In the genomic region with DNA sequence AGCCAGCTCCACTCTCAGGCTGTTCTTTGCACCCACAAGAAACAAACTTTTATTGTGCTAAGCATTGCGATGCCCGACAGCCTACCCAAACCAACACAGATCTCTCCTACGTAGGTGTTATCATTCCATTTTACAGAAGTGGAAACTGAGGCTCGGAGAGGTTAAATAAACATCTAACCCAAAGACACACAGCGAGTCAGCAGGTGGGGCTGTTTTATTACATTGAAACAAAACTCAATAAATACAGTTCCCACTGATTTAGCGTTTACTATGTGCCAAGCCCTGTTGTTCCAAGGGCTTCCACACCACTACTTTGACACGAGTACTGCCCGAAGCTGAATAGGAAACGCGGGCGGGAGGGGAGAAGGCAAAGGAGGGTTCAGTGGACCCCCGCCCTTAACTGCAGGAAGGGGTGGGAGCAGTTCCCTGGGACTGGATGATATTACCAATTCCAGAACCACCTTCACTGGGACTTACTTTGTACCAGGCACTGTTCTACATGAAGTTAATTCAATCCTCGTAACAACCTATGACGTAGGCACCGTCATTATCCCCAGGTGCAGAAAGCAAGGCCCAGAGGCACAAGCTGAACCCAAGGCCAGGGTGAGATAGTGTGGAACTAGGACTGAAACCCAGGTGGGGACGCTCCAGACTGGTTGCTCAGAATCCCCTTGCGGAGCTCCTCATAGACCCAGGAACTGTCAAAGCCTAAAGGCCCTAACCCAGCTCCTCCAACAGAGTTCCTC, we compare ENCODE assay signal across 1 cellular context.
TF ChIP-seq lines count a peak whose summit lies in the region.

No MANE protein-coding gene starts in this region.

TF ChIP-seq in HCT116, 20 proteins besides CTCF, POLR2A, EP300 and RAD21:
- TF ChIP-seq ELF1 (IDR thresholded peaks at IDR 0.05; ENCODE audit: borderline replicate concordance, low read depth) (no peak), EZH2phosphoT487 (IDR thresholded peaks at IDR 0.05; ENCODE audit: borderline replicate concordance) (no peak), TCF7L2 (IDR thresholded peaks at IDR 0.05; ENCODE audit: borderline replicate concordance, extremely low read depth, insufficient read depth, insufficient read length) (no peak), YY1 (IDR thresholded peaks at IDR 0.05; ENCODE audit: extremely low read depth, insufficient replicate concordance, low read depth, low read length) (no peak), FOSL1 (IDR thresholded peaks at IDR 0.05; ENCODE audit: low read depth) (no peak), JUND (IDR thresholded peaks at IDR 0.05) (no peak), SP1 (IDR thresholded peaks at IDR 0.05; ENCODE audit: low read depth) (no peak), ZFX (IDR thresholded peaks at IDR 0.05) (no peak), POLR2AphosphoS5 (IDR thresholded peaks at IDR 0.05; ENCODE audit: low read depth, low read length) (no peak), EZH2 (IDR thresholded peaks at IDR 0.05) (no peak)
- TF ChIP-seq, protein P1, sequence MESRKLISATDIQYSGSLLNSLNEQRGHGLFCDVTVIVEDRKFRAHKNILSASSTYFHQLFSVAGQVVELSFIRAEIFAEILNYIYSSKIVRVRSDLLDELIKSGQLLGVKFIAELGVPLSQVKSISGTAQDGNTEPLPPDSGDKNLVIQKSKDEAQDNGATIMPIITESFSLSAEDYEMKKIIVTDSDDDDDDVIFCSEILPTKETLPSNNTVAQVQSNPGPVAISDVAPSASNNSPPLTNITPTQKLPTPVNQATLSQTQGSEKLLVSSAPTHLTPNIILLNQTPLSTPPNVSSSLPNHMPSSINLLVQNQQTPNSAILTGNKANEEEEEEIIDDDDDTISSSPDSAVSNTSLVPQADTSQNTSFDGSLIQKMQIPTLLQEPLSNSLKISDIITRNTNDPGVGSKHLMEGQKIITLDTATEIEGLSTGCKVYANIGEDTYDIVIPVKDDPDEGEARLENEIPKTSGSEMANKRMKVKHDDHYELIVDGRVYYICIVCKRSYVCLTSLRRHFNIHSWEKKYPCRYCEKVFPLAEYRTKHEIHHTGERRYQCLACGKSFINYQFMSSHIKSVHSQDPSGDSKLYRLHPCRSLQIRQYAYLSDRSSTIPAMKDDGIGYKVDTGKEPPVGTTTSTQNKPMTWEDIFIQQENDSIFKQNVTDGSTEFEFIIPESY (IDR thresholded peaks at IDR 0.05; ENCODE audit: extremely low read depth, insufficient replicate concordance, low read length) = no peak
- TF ChIP-seq, protein P2, sequence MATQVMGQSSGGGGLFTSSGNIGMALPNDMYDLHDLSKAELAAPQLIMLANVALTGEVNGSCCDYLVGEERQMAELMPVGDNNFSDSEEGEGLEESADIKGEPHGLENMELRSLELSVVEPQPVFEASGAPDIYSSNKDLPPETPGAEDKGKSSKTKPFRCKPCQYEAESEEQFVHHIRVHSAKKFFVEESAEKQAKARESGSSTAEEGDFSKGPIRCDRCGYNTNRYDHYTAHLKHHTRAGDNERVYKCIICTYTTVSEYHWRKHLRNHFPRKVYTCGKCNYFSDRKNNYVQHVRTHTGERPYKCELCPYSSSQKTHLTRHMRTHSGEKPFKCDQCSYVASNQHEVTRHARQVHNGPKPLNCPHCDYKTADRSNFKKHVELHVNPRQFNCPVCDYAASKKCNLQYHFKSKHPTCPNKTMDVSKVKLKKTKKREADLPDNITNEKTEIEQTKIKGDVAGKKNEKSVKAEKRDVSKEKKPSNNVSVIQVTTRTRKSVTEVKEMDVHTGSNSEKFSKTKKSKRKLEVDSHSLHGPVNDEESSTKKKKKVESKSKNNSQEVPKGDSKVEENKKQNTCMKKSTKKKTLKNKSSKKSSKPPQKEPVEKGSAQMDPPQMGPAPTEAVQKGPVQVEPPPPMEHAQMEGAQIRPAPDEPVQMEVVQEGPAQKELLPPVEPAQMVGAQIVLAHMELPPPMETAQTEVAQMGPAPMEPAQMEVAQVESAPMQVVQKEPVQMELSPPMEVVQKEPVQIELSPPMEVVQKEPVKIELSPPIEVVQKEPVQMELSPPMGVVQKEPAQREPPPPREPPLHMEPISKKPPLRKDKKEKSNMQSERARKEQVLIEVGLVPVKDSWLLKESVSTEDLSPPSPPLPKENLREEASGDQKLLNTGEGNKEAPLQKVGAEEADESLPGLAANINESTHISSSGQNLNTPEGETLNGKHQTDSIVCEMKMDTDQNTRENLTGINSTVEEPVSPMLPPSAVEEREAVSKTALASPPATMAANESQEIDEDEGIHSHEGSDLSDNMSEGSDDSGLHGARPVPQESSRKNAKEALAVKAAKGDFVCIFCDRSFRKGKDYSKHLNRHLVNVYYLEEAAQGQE (IDR thresholded peaks at IDR 0.05; ENCODE audit: low read depth) = no peak
